Comparison of ENCODE assay signal across 1 cellular context in genomic region chr1:44544960-44545359, GRCh38.
TF ChIP-seq lines count a peak whose summit lies in the region.

No MANE protein-coding gene starts in this region.

TF ChIP-seq in GM23338, 12 proteins besides CTCF, POLR2A, EP300 and RAD21 (continued from another document):
- TF ChIP-seq ZNF462 (CRISPR knock-in tag; IDR thresholded peaks at IDR 0.05) = no peak
- no peak for TF ChIP-seq ZNF114 (CRISPR knock-in tag; IDR thresholded peaks at IDR 0.05)
TF ChIP-seq in GM23338: peak in this region for 0.
